ENCODE assay signal across 9 cellular contexts in genomic region chr5:150672884-150673275, GRCh38. TPM values are rescaled to one million over a fixed set of nuclear protein-coding genes. Genes with fewer than 3 reads are reported as not detected.
DNase-seq lines count a peak whose midpoint lies in the region; ATAC-seq and TF ChIP-seq lines count a peak whose summit lies in the region.
"Had no signal": no experiment of that assay in that cellular context is flagged by ENCODE, and none has a peak within 500 bp of the region (broad histone marks: within the 10 kb centered on the region; RNA-seq: fewer than 3 reads in every experiment).

No MANE protein-coding gene starts in this region.

- no peak for DNase-seq in GM23248
- no peak for DNase-seq in T-cell
- no peak for DNase-seq in right cardiac atrium
- no peak for DNase-seq in sigmoid colon
- DNase-seq in KG1 (lab: John Stamatoyannopoulos, UW), result no peak
- DNase-seq in UCSD-AML1 (lab: John Stamatoyannopoulos, UW; ENCODE audit: unreplicated experiment), result no peak
- DNase-seq: NCI-H1930 had no signal

- H3K36me3 ChIP-seq in GM23248 (ENCODE audit: low read depth), result no peaks in the 10 kb centered on the region
- H3K36me3 ChIP-seq in sigmoid colon, result no peaks in the 10 kb centered on the region

- no peaks in the 10 kb centered on the region for H4K20me1 ChIP-seq in GM23248 (ENCODE audit: insufficient read depth)

- TF ChIP-seq POLR2A in sigmoid colon (IDR thresholded peaks at IDR 0.05), result no peak

- POLR2A ChIA-PET in T-cell (lab: Charles Lee), result interaction anchor here in 1 of 2 donors (0.6 kb wide), 1 partner anchor 15 kb away, joined by 3 read pairs; no protein-coding TSS in a partner anchor

- H3K4me1 ChIP-seq in GM23248 (ENCODE audit: insufficient read depth), result peaks cover 7% of the 10 kb centered on the region
- peaks cover 10% of the 10 kb centered on the region for H3K4me1 ChIP-seq in right cardiac atrium (ENCODE audit: control insufficient read depth, insufficient read depth, low read length)
- peaks cover 0 to 21% (median 20%) of the 10 kb centered on the region in 4 donors for H3K4me1 ChIP-seq in sigmoid colon

- no peaks in the 10 kb centered on the region for H3K36me3 Mint-ChIP-seq in T-cell

- H3K4me3 Mint-ChIP-seq in T-cell, result peak overlapping the region in 2 of 3 donors; percentile 76 to 77

- H3K27ac ChIP-seq in GM23248 (no peak overlapping the region), right cardiac atrium (ENCODE audit: low read length) (no peak overlapping the region), sigmoid colon (no peak overlapping the region)
- H3K27ac ChIP-seq: epithelial cell of prostate had no signal

- H3K9ac ChIP-seq in GM23248, result no peak overlapping the region

- CTCF ChIA-PET in T-cell (lab: Charles Lee), result no interaction called here

- no peaks in the 10 kb centered on the region for H3K9me2 ChIP-seq in GM23248 (ENCODE audit: insufficient read depth)

- H3K27me3 ChIP-seq in GM23248 (replicated peaks; ENCODE audit: insufficient read depth) (no peaks in the 10 kb centered on the region; the same call in 1 of the 2 replicates), right cardiac atrium (ENCODE audit: control insufficient read depth, insufficient read depth) (no peaks in the 10 kb centered on the region), sigmoid colon (peaks cover 0 to 35% (median 10%) of the 10 kb centered on the region in 3 donors)

- H3K9me3 ChIP-seq in GM23248 (ENCODE audit: low read depth) (no peaks in the 10 kb centered on the region), right cardiac atrium (ENCODE audit: control insufficient read depth, low read length) (no peaks in the 10 kb centered on the region), sigmoid colon (no peaks in the 10 kb centered on the region)

- in situ Hi-C loops in GM23248 (cut with MboI), result no loop called here

- H3K4me1 Mint-ChIP-seq in T-cell, result peaks cover 0 to 17% (median 12%) of the 10 kb centered on the region in 3 donors

- no peak for TF ChIP-seq EP300 in sigmoid colon (IDR thresholded peaks at IDR 0.05)

- H3K27ac Mint-ChIP-seq in T-cell, result no peak overlapping the region

- TF ChIP-seq CTCF in sigmoid colon (IDR thresholded peaks at IDR 0.05), result no peak

- peaks cover 16% of the 10 kb centered on the region for H3F3A ChIP-seq in GM23248 (ENCODE audit: insufficient read depth)

- 0 out of 2 replicates have a peak overlapping the region, but pooled peaks have one; percentile 76 for H2AFZ ChIP-seq in GM23248

- ATAC-seq in T-cell (replicated peaks in 1 of 4) (no peak), right cardiac atrium (no peak), GM18519 (IDR thresholded peaks at IDR 0.05; ENCODE audit: low FRiP score, unreplicated experiment) (no peak)

- H3K9me3 Mint-ChIP-seq in T-cell, result no peaks in the 10 kb centered on the region

- no peaks in the 10 kb centered on the region for H3K79me2 ChIP-seq in GM23248 (ENCODE audit: insufficient read depth)

- peaks cover 12 to 24% of the 10 kb centered on the region in 2 donors for H3K27me3 Mint-ChIP-seq in T-cell

- H3K4me2 ChIP-seq in GM23248 (ENCODE audit: unreplicated experiment), result peak overlapping the region; percentile 60

- H3K4me3 ChIP-seq in GM23248 (peak overlapping the region; percentile 65; the same call in 1 of the 2 replicates), right cardiac atrium (ENCODE audit: low read length) (peak overlapping the region; percentile 51), sigmoid colon (peak overlapping the region in 3 of 4 donors; percentile 34 to 58 (median 56))

- 87 to 89% methylated on average over 7 of the region's 7 CpGs for WGBS in GM23248 (ENCODE audit: low coverage in 1 of 2, low lambda C conversion rate in 2 of 2, missing lambda C conversion rate in 2 of 2), 2 experiments
- WGBS in right cardiac atrium, result 82% methylated on average over 7 of the region's 7 CpGs
- 70 to 72% methylated on average over 7 of the region's 7 CpGs for WGBS in sigmoid colon, 2 donors

- intact Hi-C loops in right cardiac atrium (cut with DNase I) (loop anchor here in 1 of 4 donors (5.0 to 10.0 kb wide), 2 partner anchors 111 to 218 kb away; no protein-coding TSS in a partner anchor), sigmoid colon (cut with DNase I) (no loop called here)

RNA-seq across cellular contexts. Expression of gene MYOZ3, which starts 11.8 kb away (rescaled TPM):
- total RNA-seq in GM23248 (2014; rRNA removed; shearing (Covaris generic)), result 0.13 and 0.32 TPM in 2 replicates
- 0.18 and 0.71 TPM in 2 replicates for polyA plus RNA-seq in GM23248 (2016; fragmentation: Nextera tagmentation; extraction: Ambion mirVana)
- total RNA-seq in T-cell, result not detected
- total RNA-seq in right cardiac atrium, result 1 to 10 TPM; 4.0 to 9.3 (median 5.2) TPM
- 3.3 TPM for polyA plus RNA-seq in right cardiac atrium
- under 1 TPM in 2 of 4 donors, not detected in 2; 0.33 to 0.55 TPM for total RNA-seq in sigmoid colon
- under 1 TPM; 0.16 to 0.92 (median 0.60) TPM for polyA plus RNA-seq in sigmoid colon

RNA-seq across cellular contexts. Expression of gene RBM22, which starts 28.0 kb away (rescaled TPM):
- total RNA-seq in GM23248 (2014; rRNA removed; shearing (Covaris generic)), result 24.6 and 25.8 TPM in 2 replicates
- polyA plus RNA-seq in GM23248 (2016; fragmentation: Nextera tagmentation; extraction: Ambion mirVana), result 35.5 and 36.7 TPM in 2 replicates
- total RNA-seq in T-cell, result 10 to 100 TPM; 73.3 to 98.8 (median 82.3) TPM
- 10 to 100 TPM; 25.1 to 30.8 (median 26.4) TPM for total RNA-seq in right cardiac atrium
- 19.3 TPM for polyA plus RNA-seq in right cardiac atrium
- 10 to 100 TPM; 30.0 to 34.1 (median 31.8) TPM for total RNA-seq in sigmoid colon
- polyA plus RNA-seq in sigmoid colon, result 10 to 100 TPM; 24.6 to 27.8 (median 25.9) TPM

RNA-seq across cellular contexts. Expression of gene SYNPO, which starts 32.4 kb away (rescaled TPM):
- total RNA-seq in GM23248 (2014; rRNA removed; shearing (Covaris generic)), result 6.1 and 7.7 TPM in 2 replicates
- 5.6 and 6.3 TPM in 2 replicates for polyA plus RNA-seq in GM23248 (2016; fragmentation: Nextera tagmentation; extraction: Ambion mirVana)
- total RNA-seq in T-cell, result 1 to 10 TPM in 3 of 5 donors, under 1 TPM in 2; 0.09 to 1.9 (median 1.0) TPM
- 100 to 1,000 TPM; 552 to 675 (median 584) TPM for total RNA-seq in right cardiac atrium
- 625 TPM for polyA plus RNA-seq in right cardiac atrium
- total RNA-seq in sigmoid colon, result 10 to 100 TPM in 2 of 4 donors, 1 to 10 TPM in 2; 7.1 to 23.5 (median 11.1) TPM
- 10 to 100 TPM; 18.6 to 30.1 (median 28.9) TPM for polyA plus RNA-seq in sigmoid colon

Comparison
In these comparisons a context has a peak if more than half of its experiments do, and no peak if none do; other contexts are left out.
1. RNA of gene SYNPO, which starts 32.4 kb away (total RNA-seq): 552 to 675 TPM in right cardiac atrium; 7.1 to 23.5 TPM in sigmoid colon, 6.1 to 7.7 TPM in GM23248 and 0.09 to 1.9 TPM in T-cell; every median in the first group is over 10 times any median in the second.
2. Peak in every context shown above with its lines, with median percentiles within 50 percentile points of each other: H3K4me3 ChIP-seq.